Comparison of ENCODE assay signal across 1 cellular context in the genomic region with DNA sequence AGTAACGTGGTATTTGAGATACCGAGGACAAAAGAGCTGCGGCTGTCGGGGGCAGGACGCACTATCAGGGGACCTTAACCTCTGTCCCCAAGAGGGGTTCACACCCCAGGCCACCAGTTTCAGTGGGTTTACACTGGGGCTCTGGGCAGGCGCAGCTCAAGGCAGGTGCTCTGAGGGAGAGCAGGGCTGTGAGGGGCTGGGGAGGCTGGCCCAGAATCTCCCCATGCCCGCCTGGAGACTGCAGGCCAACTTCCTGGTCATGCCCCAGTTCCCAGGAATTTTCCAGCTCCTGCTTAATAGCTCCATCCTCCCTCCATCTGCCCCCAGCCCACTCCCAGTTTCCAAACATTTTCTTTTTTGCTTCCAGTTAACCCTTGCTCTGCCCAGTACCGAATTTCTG.
TF ChIP-seq lines count a peak whose summit lies in the region.

No MANE protein-coding gene starts in this region.

TF ChIP-seq in H1, 55 proteins besides CTCF, POLR2A, EP300 and RAD21:
- TF ChIP-seq SP1 (IDR thresholded peaks at IDR 0.05; ENCODE audit: low read depth, low read length) (no peak), YY1 (IDR thresholded peaks at IDR 0.05; ENCODE audit: low read depth, low read length) (no peak), RFX5 (IDR thresholded peaks at IDR 0.05; ENCODE audit: borderline replicate concordance, low read depth, low read length) (no peak), CHD2 (IDR thresholded peaks at IDR 0.05; ENCODE audit: low read length) (no peak), NANOG (IDR thresholded peaks at IDR 0.05; ENCODE audit: insufficient read depth, low read depth, low read length, poor library complexity, severe bottlenecking) (no peak), POLR2AphosphoS5 (IDR thresholded peaks at IDR 0.05; ENCODE audit: low read depth, low read length) (no peak), SIN3A (conservative IDR thresholded peaks at IDR 0.05 in 1 of 2, IDR thresholded peaks at IDR 0.05 in 1 of 2; ENCODE audit: low read depth in 1 of 2, low read length in 2 of 2) (no peak), NRF1 (IDR thresholded peaks at IDR 0.05; ENCODE audit: low read depth, low read length) (no peak)
